17 cellular contexts compared by ENCODE assay signal in the genomic region with DNA sequence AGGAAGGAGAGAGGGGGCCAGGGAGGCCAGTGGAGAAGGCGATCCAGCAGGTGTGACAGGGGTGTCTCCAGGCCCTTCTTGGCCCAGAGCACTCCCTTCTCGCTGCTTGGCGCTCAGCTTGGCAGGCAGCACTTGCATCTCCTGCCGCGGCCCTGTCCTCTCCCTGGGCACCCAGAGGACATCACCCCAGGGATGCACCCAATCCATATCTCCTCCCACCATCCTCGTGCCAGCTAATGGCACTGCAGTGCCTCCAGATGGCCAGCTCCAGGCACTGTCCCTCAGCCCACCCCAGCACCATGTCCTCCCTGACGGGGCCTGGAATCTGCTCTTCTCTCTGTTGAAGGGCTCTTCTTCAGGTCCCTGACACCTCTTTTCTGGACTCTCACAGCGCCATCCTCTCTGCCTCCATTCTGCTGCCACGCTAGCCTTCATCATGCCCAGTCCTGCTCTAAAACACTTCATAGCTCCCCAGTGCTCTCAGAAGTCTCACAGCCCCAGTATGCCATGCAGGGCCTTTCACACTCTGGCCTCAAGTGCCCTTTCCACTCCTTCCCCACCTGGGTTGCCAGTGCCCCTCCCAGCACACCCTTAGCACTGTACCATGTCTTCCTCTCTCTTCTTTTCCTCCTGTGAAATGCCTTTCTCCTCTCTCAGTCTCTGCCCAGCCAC.
DNase-seq lines count a peak whose midpoint lies in the region; ATAC-seq and TF ChIP-seq lines count a peak whose summit lies in the region.
"Had no signal": no experiment of that assay in that cellular context is flagged by ENCODE, and none has a peak within 500 bp of the region (broad histone marks: within the 10 kb centered on the region; RNA-seq: fewer than 3 reads in every experiment).

No MANE protein-coding gene starts in this region.

- DNase-seq in activated naive CD8-positive, alpha-beta T cell treated with anti-CD3 and anti-CD28 coated beads for 36 hours, result no peak
- DNase-seq in T-helper 17 cell (no peak), endothelial cell (ENCODE audit: low spot score) (no peak), epidermal melanocyte (ENCODE audit: insufficient read length, low spot score) (no peak), ureter (ENCODE audit: low spot score) (no peak), UCSD-AML1 (lab: John Stamatoyannopoulos, UW; ENCODE audit: unreplicated experiment) (no peak)
- DNase-seq: activated CD4-positive, alpha-beta T cell treated with anti-CD3 and anti-CD28 coated beads, Interleukin-2, amount 50 U/mL, for 48 hours; activated T-cell treated with anti-CD3 and anti-CD28 coated beads, Interleukin-2, amount 50 U/mL, for 24 hours; central memory CD4-positive, alpha-beta T cell; effector memory CD4-positive, alpha-beta T cell; hippocampal formation; KBM-7; stimulated activated naive CD8-positive, alpha-beta T cell treated with anti-CD3 and anti-CD28 coated beads, Interleukin-15, amount 100 ng/mL, for 72 hours had no signal

- no peak for ATAC-seq in T-helper 17 cell
- ATAC-seq in HG02938 (IDR thresholded peaks at IDR 0.05; ENCODE audit: unreplicated experiment), result no peak
- ATAC-seq: stimulated activated naive CD8-positive, alpha-beta T cell treated with anti-CD3 and anti-CD28 coated beads, Interleukin-15, amount 100 ng/mL, for 72 hours had no signal

- H3K27ac Mint-ChIP-seq in activated naive CD8-positive, alpha-beta T cell, result no peak overlapping the region
- H3K27ac Mint-ChIP-seq in activated naive CD8-positive, alpha-beta T cell treated with anti-CD3 and anti-CD28 coated beads for 36 hours, result no peak overlapping the region
- H3K27ac Mint-ChIP-seq in T-helper 17 cell (no peak overlapping the region), endothelial cell (ENCODE audit: unreplicated experiment) (peak overlapping the region; percentile 5)
- H3K27ac Mint-ChIP-seq: activated T-cell treated with anti-CD3 and anti-CD28 coated beads, Interleukin-2, amount 50 U/mL, for 24 hours; stimulated activated naive CD8-positive, alpha-beta T cell treated with anti-CD3 and anti-CD28 coated beads, Interleukin-15, amount 100 ng/mL, for 72 hours had no signal

- H3K36me3 Mint-ChIP-seq in activated naive CD8-positive, alpha-beta T cell, result no peaks in the 10 kb centered on the region
- no peaks in the 10 kb centered on the region for H3K36me3 Mint-ChIP-seq in activated naive CD8-positive, alpha-beta T cell treated with anti-CD3 and anti-CD28 coated beads for 36 hours
- peaks cover 6% of the 10 kb centered on the region for H3K36me3 Mint-ChIP-seq in T-helper 17 cell (ENCODE audit: low read depth)
- H3K36me3 Mint-ChIP-seq in endothelial cell (ENCODE audit: low read depth, unreplicated experiment), result peaks cover 9% of the 10 kb centered on the region

- no peaks in the 10 kb centered on the region for H3K9me3 Mint-ChIP-seq in activated naive CD8-positive, alpha-beta T cell (ENCODE audit: low read depth)
- H3K9me3 Mint-ChIP-seq in activated naive CD8-positive, alpha-beta T cell treated with anti-CD3 and anti-CD28 coated beads for 36 hours, result no peaks in the 10 kb centered on the region
- no peaks in the 10 kb centered on the region for H3K9me3 Mint-ChIP-seq in endothelial cell (ENCODE audit: unreplicated experiment)
- H3K9me3 Mint-ChIP-seq: activated T-cell treated with anti-CD3 and anti-CD28 coated beads, Interleukin-2, amount 50 U/mL, for 24 hours; stimulated activated naive CD8-positive, alpha-beta T cell treated with anti-CD3 and anti-CD28 coated beads, Interleukin-15, amount 100 ng/mL, for 72 hours had no signal

- H3K4me1 Mint-ChIP-seq in activated naive CD8-positive, alpha-beta T cell (ENCODE audit: low read depth), result peaks cover 10% of the 10 kb centered on the region
- H3K4me1 Mint-ChIP-seq in activated naive CD8-positive, alpha-beta T cell treated with anti-CD3 and anti-CD28 coated beads for 36 hours, result peaks cover 10% of the 10 kb centered on the region
- H3K4me1 Mint-ChIP-seq in T-helper 17 cell (peaks cover 16% of the 10 kb centered on the region), endothelial cell (ENCODE audit: unreplicated experiment) (peaks cover 28% of the 10 kb centered on the region)

- no peak for TF ChIP-seq CTCF in endothelial cell (IDR thresholded peaks at IDR 0.05; ENCODE audit: unreplicated experiment)

- H3K27me3 Mint-ChIP-seq in activated naive CD8-positive, alpha-beta T cell, result peaks cover 46% of the 10 kb centered on the region
- peaks cover 60% of the 10 kb centered on the region for H3K27me3 Mint-ChIP-seq in activated naive CD8-positive, alpha-beta T cell treated with anti-CD3 and anti-CD28 coated beads for 36 hours
- H3K27me3 Mint-ChIP-seq in T-helper 17 cell (peaks cover 69% of the 10 kb centered on the region), endothelial cell (ENCODE audit: unreplicated experiment) (peaks cover 21% of the 10 kb centered on the region)

- peak overlapping the region; percentile 54 for H3K4me3 Mint-ChIP-seq in activated naive CD8-positive, alpha-beta T cell
- H3K4me3 Mint-ChIP-seq in activated naive CD8-positive, alpha-beta T cell treated with anti-CD3 and anti-CD28 coated beads for 36 hours, result no peak overlapping the region
- peak overlapping the region; percentile 75 for H3K4me3 Mint-ChIP-seq in T-helper 17 cell
- peak overlapping the region; percentile 78 for H3K4me3 Mint-ChIP-seq in endothelial cell (ENCODE audit: unreplicated experiment)
- H3K4me3 Mint-ChIP-seq: activated T-cell treated with anti-CD3 and anti-CD28 coated beads, Interleukin-2, amount 50 U/mL, for 24 hours; stimulated activated naive CD8-positive, alpha-beta T cell treated with anti-CD3 and anti-CD28 coated beads, Interleukin-15, amount 100 ng/mL, for 72 hours had no signal

- no peaks in the 10 kb centered on the region for H3K9me3 ChIP-seq in T-helper 17 cell (ENCODE audit: control insufficient read depth, low read length, poor library complexity, severe bottlenecking)
- H3K9me3 ChIP-seq: neutrophil, vagina had no signal
